In the genomic region with DNA sequence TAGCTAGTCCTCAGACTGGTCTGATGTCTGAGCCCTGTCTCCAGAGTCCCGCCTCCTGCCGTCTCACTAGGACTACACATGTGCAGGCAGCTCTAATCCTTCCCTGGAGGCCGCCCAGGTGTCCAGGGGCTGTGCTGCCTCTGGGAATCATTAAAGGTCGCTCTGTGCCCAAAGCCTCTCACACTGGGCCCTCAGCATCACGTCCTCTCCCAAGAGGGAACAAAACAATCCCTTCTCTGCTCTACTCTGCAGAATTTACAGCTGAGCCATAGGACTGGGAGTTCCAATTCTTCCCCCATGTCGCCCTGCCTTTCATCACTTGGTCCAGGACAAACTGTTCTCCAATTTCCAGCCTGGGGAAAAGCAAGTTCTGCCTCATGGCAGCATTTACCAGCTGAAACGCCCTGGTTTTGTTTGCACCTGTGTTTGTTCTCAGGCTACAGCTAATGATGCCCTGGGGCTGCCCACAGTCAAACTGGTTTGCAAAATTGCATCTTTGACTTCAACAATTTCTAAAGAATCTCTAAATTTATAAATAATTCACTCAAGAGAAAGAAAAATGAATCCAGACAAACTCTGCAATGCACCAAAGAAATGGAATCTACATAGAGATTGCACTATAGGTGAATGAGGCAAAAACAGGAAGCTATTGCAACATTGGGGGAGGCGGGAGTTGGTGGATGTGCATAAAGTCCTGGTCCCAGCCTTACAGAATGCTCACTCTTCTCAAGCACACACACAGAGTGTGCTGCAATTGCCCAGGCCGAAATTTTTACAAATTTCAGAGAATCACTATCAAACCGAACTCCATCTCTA, we compare ENCODE assay signal across 12 cellular contexts. TPM values are rescaled to one million over a fixed set of nuclear protein-coding genes. Genes with fewer than 3 reads are reported as not detected.
A peak's percentile ranks its signal among the peaks of the same experiment; 100 is the strongest.
DNase-seq lines count a peak whose midpoint lies in the region; ATAC-seq, FAIRE-seq and TF ChIP-seq lines count a peak whose summit lies in the region.
"Had no signal": no experiment of that assay in that cellular context is flagged by ENCODE, and none has a peak within 500 bp of the region (broad histone marks: within the 10 kb centered on the region; RNA-seq: fewer than 3 reads in every experiment).

No MANE protein-coding gene starts in this region.

- BruUV-seq in HepG2 (replicated peaks; lab: Mats Ljungman, UMichigan): no TSS peak

- DNase-seq in EH (ENCODE audit: low read depth) (peak; percentile 34), NCI-H1417 (lab: John Stamatoyannopoulos, UW) (peak in 2 of 3 experiments; percentile 84 to 92), SKM-1 treated with dmso at 0.1 percent for 144 hours (lab: John Stamatoyannopoulos, UW; ENCODE audit: unreplicated experiment) (peak; percentile 98), HepG2 (ENCODE audit: low spot score) (peak; percentile 82), stomach (no peak), small intestine (no peak), T1000 (lab: John Stamatoyannopoulos, UW) (no peak)
- DNase-seq: aorta, GDM1 had no signal

- TF ChIP-seq POLR2A in HepG2 (IDR thresholded peaks at IDR 0.05; ENCODE audit: insufficient read depth in 1 of 2, low read depth in 2 of 2, low read length in 2 of 2): peak; percentile 76 to 85
- no peak for TF ChIP-seq POLR2A in stomach (IDR thresholded peaks at IDR 0.05)

- H3K27ac ChIP-seq in HepG2 (ENCODE audit: extremely low read length, insufficient read depth, low read length): peak overlapping the region; percentile 83
- peak overlapping the region in 1 of 5 donors; percentile 77 for H3K27ac ChIP-seq in stomach
- H3K27ac ChIP-seq in small intestine (ENCODE audit: low read depth in 1 of 2, low read length in 1 of 2): no peak overlapping the region
- H3K27ac ChIP-seq: KMS-11 had no signal

- TF ChIP-seq EP300 in HepG2 (IDR thresholded peaks at IDR 0.05; ENCODE audit: low read depth in 2 of 2, low read length in 2 of 2) (peak in 1 of 2 experiments; percentile 33; a peak in 1 of 4 replicates), HepG2 (CRISPR knock-in tag; IDR thresholded peaks at IDR 0.05; ENCODE audit: borderline replicate concordance) (no peak), stomach (IDR thresholded peaks at IDR 0.05) (no peak)

- POLR2A ChIA-PET in HepG2 (lab: Yijun Ruan, JAX): interaction anchor here (0.8 to 2.0 kb wide), 13 partner anchors 9 to 266 kb away, joined by 3 to 15 read pairs (median 4); a partner anchor contains a TSS

- H3K27me3 ChIP-seq in HepG2 (ENCODE audit: control insufficient read depth in 1 of 2, insufficient read depth in 2 of 2, low read length in 2 of 2) (no peaks in the 10 kb centered on the region), stomach (no peaks in the 10 kb centered on the region), small intestine (ENCODE audit: control insufficient read depth in 2 of 2, insufficient read depth in 2 of 2, low read length in 2 of 2) (no peaks in the 10 kb centered on the region)

- H3K36me3 ChIP-seq in HepG2 (replicated peaks in 1 of 2; ENCODE audit: control insufficient read depth in 1 of 2, insufficient read depth in 2 of 2, low read length in 2 of 2) (no peaks in the 10 kb centered on the region), stomach (no peaks in the 10 kb centered on the region), small intestine (ENCODE audit: control insufficient read depth in 2 of 2, insufficient read depth in 2 of 2, low read length in 2 of 2) (no peaks in the 10 kb centered on the region)

- H3K9me3 ChIP-seq in HepG2 (ENCODE audit: low read length) (no peaks in the 10 kb centered on the region), stomach (no peaks in the 10 kb centered on the region), small intestine (ENCODE audit: control insufficient read depth, low read depth) (no peaks in the 10 kb centered on the region)

- intact Hi-C loops in HepG2 (cut with micrococcal nuclease; ENCODE audit: unreplicated experiment) (no loop called here), stomach (cut with DNase I; ENCODE audit: low total_unique reads) (no loop called here)

- H3K4me2 ChIP-seq in HepG2 (ENCODE audit: low read depth, low read length): peak overlapping the region; percentile 84
- H3K4me2 ChIP-seq: KMS-11 had no signal

- no peak overlapping the region for H2AFZ ChIP-seq in HepG2 (ENCODE audit: low read length)

- ATAC-seq in HepG2: peak; percentile 99
- ATAC-seq in HG03196 (IDR thresholded peaks at IDR 0.05; ENCODE audit: unreplicated experiment): no peak

- H3K4me1 ChIP-seq in HepG2 (ENCODE audit: insufficient read depth, low read length) (peaks cover 28% of the 10 kb centered on the region), stomach (peaks cover 0 to 5% (median 0%) of the 10 kb centered on the region in 4 donors), small intestine (ENCODE audit: control insufficient read depth in 2 of 2, insufficient read depth in 1 of 2, low read depth in 1 of 2, low read length in 1 of 2) (no peaks in the 10 kb centered on the region)

- CTCF ChIA-PET in HepG2 (lab: Yijun Ruan, JAX; ENCODE audit: low intra/inter-chr PET ratio, low total read pairs): no interaction called here

- 4% methylated on average over 6 of the region's 10 CpGs for WGBS in HepG2 (ENCODE audit: low lambda C conversion rate)
- whole genome bisulfite sequencing in stomach, 5 donors: 69 to 83% (median 76%) methylated on average over 10 of the region's 10 CpGs
- WGBS in small intestine, 3 donors: 81 to 89% (median 83%) methylated on average over 10 of the region's 10 CpGs

- FAIRE-seq in HepG2 (lab: Jason Lieb, UNC) (peak; percentile 84), small intestine (lab: Jason Lieb, UNC) (no peak)
- FAIRE-seq: TTC549 had no signal

- no peak for TF ChIP-seq RAD21 in HepG2 (CRISPR knock-in tag; IDR thresholded peaks at IDR 0.05)

- in situ Hi-C loops in HepG2 (cut with HindIII; ENCODE audit: extremely low pct_ligation_motif_present, low pct_unique_long_range_greater_than_20kb): no loop called here

- H4K20me1 ChIP-seq in HepG2 (ENCODE audit: insufficient read depth, low read length): no peaks in the 10 kb centered on the region

- H3K4me3 ChIP-seq in HepG2 (replicated peaks in 1 of 3; ENCODE audit: insufficient read depth in 1 of 3, low read depth in 2 of 3, low read length in 3 of 3) (peak overlapping the region; percentile 20 to 65 (median 49); a peak in 5 of 6 replicates), stomach (no peak overlapping the region), small intestine (ENCODE audit: low read depth in 1 of 2, low read length in 2 of 2) (no peak overlapping the region)

- H3K79me2 ChIP-seq in HepG2 (ENCODE audit: insufficient read depth, low read length): no peaks in the 10 kb centered on the region

- TF ChIP-seq CTCF in HepG2 (CRISPR knock-in tag; IDR thresholded peaks at IDR 0.05) (peak; percentile 23; the same call in 1 of the 2 replicates), stomach (IDR thresholded peaks at IDR 0.05) (no peak)

- peak overlapping the region; percentile 67 for H3K9ac ChIP-seq in HepG2 (ENCODE audit: insufficient read depth, low read depth, low read length)
- H3K9ac ChIP-seq: KMS-11 had no signal

RNA-seq across cellular contexts. Expression of a gene that starts 7.2 kb away (rescaled TPM):
- total RNA-seq in HepG2 (2016; rRNA removed; fragmentation: Illumina TruSeq; extraction: Trizol) (158 and 254 TPM in 2 replicates), stomach (100 to 1,000 TPM in 3 of 5 donors, 10 to 100 TPM in 2; 51.9 to 369 (median 105) TPM)
- 31.0 and 37.7 TPM in 2 replicates for total RNA-seq in HepG2 (2016; cell fraction: cytosol; rRNA removed; fragmentation: Illumina TruSeq; extraction: Trizol; ENCODE audit: low read depth)
- total RNA-seq in HepG2 (2016; cell fraction: insoluble cytoplasmic fraction; rRNA removed; fragmentation: Illumina TruSeq; extraction: Trizol): 174 and 249 TPM in 2 replicates
- total RNA-seq in HepG2 (2016; cell fraction: membrane; rRNA removed; fragmentation: Illumina TruSeq; extraction: Trizol): 87.0 and 105 TPM in 2 replicates
- total RNA-seq in HepG2 (2016; cell fraction: nucleus; rRNA removed; fragmentation: Illumina TruSeq; extraction: Trizol): 67.5 and 68.6 TPM in 2 replicates
- polyA plus RNA-seq in HepG2 (2011; rRNA removed) (103 and 112 TPM in 2 replicates), stomach (100 to 1,000 TPM; 234 to 315 (median 267) TPM), small intestine (100 to 1,000 TPM; 250 to 324 (median 303) TPM)
- polyA plus RNA-seq in HepG2 (2011; cell fraction: cytosol; rRNA removed): 110 and 141 TPM in 2 replicates
- polyA plus RNA-seq in HepG2 (2011; cell fraction: nucleus; rRNA removed): 54.5 and 54.7 TPM in 2 replicates
- polyA plus RNA-seq in HepG2 (2012): 198 and 236 TPM in 2 replicates
- polyA plus RNA-seq in HepG2 (2016; cell fraction: cytosol; fragmentation: Illumina TruSeq; extraction: Trizol; ENCODE audit: low read depth): 55.7 and 56.7 TPM in 2 replicates
- polyA plus RNA-seq in HepG2 (2016; cell fraction: insoluble cytoplasmic fraction; fragmentation: Illumina TruSeq; extraction: Trizol; ENCODE audit: low read depth): 509 and 563 TPM in 2 replicates
- polyA plus RNA-seq in HepG2 (2016; cell fraction: membrane; fragmentation: Illumina TruSeq; extraction: Trizol; ENCODE audit: low read depth): 117 and 129 TPM in 2 replicates
- 205 and 206 TPM in 2 replicates for polyA plus RNA-seq in HepG2 (2016; cell fraction: nucleus; fragmentation: Illumina TruSeq; extraction: Trizol; ENCODE audit: insufficient read depth, low read depth)
- 19.4 and 22.0 TPM in 2 replicates for polyA minus RNA-seq in HepG2 (2011; rRNA and poly(A)+ RNA removed; ENCODE audit: low replicate concordance)
- polyA minus RNA-seq in HepG2 (2011; cell fraction: cytosol; rRNA and poly(A)+ RNA removed): 29.9 and 30.5 TPM in 2 replicates
- 21.4 and 24.6 TPM in 2 replicates for polyA minus RNA-seq in HepG2 (2011; cell fraction: nucleus; rRNA and poly(A)+ RNA removed)

RNA-seq across cellular contexts. Expression of a gene that starts 58.3 kb away (rescaled TPM):
- total RNA-seq in HepG2 (2016; rRNA removed; fragmentation: Illumina TruSeq; extraction: Trizol): 2.8 and 5.4 TPM in 2 replicates
- total RNA-seq in HepG2 (2016; cell fraction: cytosol; rRNA removed; fragmentation: Illumina TruSeq; extraction: Trizol; ENCODE audit: low read depth): 0.62 and 0.71 TPM in 2 replicates
- total RNA-seq in HepG2 (2016; cell fraction: insoluble cytoplasmic fraction; rRNA removed; fragmentation: Illumina TruSeq; extraction: Trizol): 2.0 and 5.4 TPM in 2 replicates
- total RNA-seq in HepG2 (2016; cell fraction: membrane; rRNA removed; fragmentation: Illumina TruSeq; extraction: Trizol): 1.1 and 1.2 TPM in 2 replicates
- total RNA-seq in HepG2 (2016; cell fraction: nucleus; rRNA removed; fragmentation: Illumina TruSeq; extraction: Trizol): 6.3 and 8.0 TPM in 2 replicates
- polyA plus RNA-seq in HepG2 (2011; rRNA removed): 4.8 and 6.4 TPM in 2 replicates
- polyA plus RNA-seq in HepG2 (2011; cell fraction: cytosol; rRNA removed): 4.7 and 6.1 TPM in 2 replicates
- polyA plus RNA-seq in HepG2 (2011; cell fraction: nucleus; rRNA removed): 14.1 and 16.0 TPM in 2 replicates
- 4.4 and 4.5 TPM in 2 replicates for polyA plus RNA-seq in HepG2 (2012)
- 0.44 TPM in 2 replicates for polyA plus RNA-seq in HepG2 (2016; cell fraction: cytosol; fragmentation: Illumina TruSeq; extraction: Trizol; ENCODE audit: low read depth)
- polyA plus RNA-seq in HepG2 (2016; cell fraction: insoluble cytoplasmic fraction; fragmentation: Illumina TruSeq; extraction: Trizol; ENCODE audit: low read depth): 2.4 and 3.0 TPM in 2 replicates
- 0.70 and 0.92 TPM in 2 replicates for polyA plus RNA-seq in HepG2 (2016; cell fraction: membrane; fragmentation: Illumina TruSeq; extraction: Trizol; ENCODE audit: low read depth)
- polyA plus RNA-seq in HepG2 (2016; cell fraction: nucleus; fragmentation: Illumina TruSeq; extraction: Trizol; ENCODE audit: insufficient read depth, low read depth): 14.4 and 14.5 TPM in 2 replicates
- 9.0 and 18.8 TPM in 2 replicates for polyA minus RNA-seq in HepG2 (2011; rRNA and poly(A)+ RNA removed; ENCODE audit: low replicate concordance)
- polyA minus RNA-seq in HepG2 (2011; cell fraction: cytosol; rRNA and poly(A)+ RNA removed): 7.6 and 8.0 TPM in 2 replicates
- polyA minus RNA-seq in HepG2 (2011; cell fraction: nucleus; rRNA and poly(A)+ RNA removed): 5.0 and 6.2 TPM in 2 replicates
- total RNA-seq in stomach: 10 to 100 TPM in 4 of 5 donors, 1 to 10 TPM in 1; 9.0 to 49.4 (median 28.6) TPM
- polyA plus RNA-seq in stomach: 1 to 10 TPM; 6.1 to 8.9 (median 8.7) TPM
- polyA plus RNA-seq in small intestine: 10 to 100 TPM in 1 of 3 donors, 1 to 10 TPM in 2; 4.1 to 13.4 (median 4.2) TPM

Comparison
In these comparisons a context has a peak if more than half of its experiments do, and no peak if none do; other contexts are left out.
1. DNase-seq: peak in EH (single experiment), NCI-H1417 (2 of 3), SKM-1 treated with dmso at 0.1 percent for 144 hours (single experiment) and HepG2 (single experiment); none in stomach (single experiment), small intestine (single experiment) and T1000 (single experiment).
2. H3K4me3 ChIP-seq: peak in HepG2 (3 of 3); none in stomach (0 of 4) and small intestine (0 of 2).
3. POLR2A ChIP-seq: peak in HepG2 (2 of 2); none in stomach (0 of 4).